17 cellular contexts compared by ENCODE assay signal in genomic region chr5:59773286-59773685, GRCh38.
"Had no signal": no experiment of that assay in that cellular context is flagged by ENCODE, and none has a peak within 500 bp of the region (broad histone marks: within the 10 kb centered on the region; RNA-seq: fewer than 3 reads in every experiment).

No MANE protein-coding gene starts in this region.

- H3K9ac ChIP-seq: neural progenitor cell had no signal

- H3K4me1 ChIP-seq: ascending aorta, upper lobe of right lung had no signal

- H3K27me3 ChIP-seq: ascending aorta, pancreas, upper lobe of right lung had no signal

- H3K9me3 ChIP-seq: ascending aorta, pancreas, upper lobe of right lung had no signal

- DNase-seq: activated CD4-positive, alpha-beta memory T cell treated with anti-CD3 and anti-CD28 coated beads for 36 hours; activated CD4-positive, alpha-beta T cell treated with anti-CD3 and anti-CD28 coated beads for 1 hour; activated naive CD8-positive, alpha-beta T cell treated with anti-CD3 and anti-CD28 coated beads, Interleukin-2, amount 10 ng/mL, durations not matched to agents 7 days and 5 days; activated T-cell treated with anti-CD3 and anti-CD28 coated beads, Interleukin-2, amount 50 U/mL, for 4 hours; central memory CD4-positive, alpha-beta T cell; glutamatergic neuron; left ventricle myocardium superior; pancreas; retina; stimulated activated CD4-positive, alpha-beta T cell treated with anti-CD3 and anti-CD28 coated beads, Interleukin-15, amount 100 ng/mL, for 24 hours; stimulated activated CD4-positive, alpha-beta T cell treated with anti-CD3 and anti-CD28 coated beads, Interleukin-4, amount 100 ng/mL, for 24 hours; upper lobe of right lung had no signal

- H3K36me3 ChIP-seq: ascending aorta, neural progenitor cell, pancreas, upper lobe of right lung had no signal

- H3K4me3 Mint-ChIP-seq: activated CD4-positive, alpha-beta memory T cell treated with anti-CD3 and anti-CD28 coated beads for 36 hours; activated naive CD8-positive, alpha-beta T cell treated with anti-CD3 and anti-CD28 coated beads, Interleukin-2, amount 10 ng/mL, durations not matched to agents 7 days and 5 days; activated T-cell treated with anti-CD3 and anti-CD28 coated beads, Interleukin-2, amount 50 U/mL, for 4 hours; dendritic cell treated with granulocyte-macrophage colony-stimulating factor and Interleukin-4, amounts not matched to agents 40 ng/mL and 50 ng/mL, for 4 days; neural progenitor cell; stimulated activated naive CD8-positive, alpha-beta T cell treated with anti-CD3 and anti-CD28 coated beads, Interleukin-15, Interleukin-2, amounts not matched to agents 100 ng/mL and 50 ng/mL, for 24 hours had no signal

- H3K4me3 ChIP-seq: ascending aorta, neural progenitor cell, pancreas, upper lobe of right lung had no signal

- FAIRE-seq: islet of Langerhans had no signal

- H2AFZ ChIP-seq: neural progenitor cell had no signal

- ATAC-seq: activated T-cell treated with anti-CD3 and anti-CD28 coated beads, Interleukin-2, amount 50 U/mL, for 4 hours; left ventricle myocardium superior; pancreas; upper lobe of right lung had no signal

- H3K36me3 Mint-ChIP-seq: activated CD4-positive, alpha-beta memory T cell treated with anti-CD3 and anti-CD28 coated beads for 36 hours; activated naive CD8-positive, alpha-beta T cell treated with anti-CD3 and anti-CD28 coated beads, Interleukin-2, amount 10 ng/mL, durations not matched to agents 7 days and 5 days; neural progenitor cell had no signal

- H3K27ac Mint-ChIP-seq: activated CD4-positive, alpha-beta memory T cell treated with anti-CD3 and anti-CD28 coated beads for 36 hours; activated naive CD8-positive, alpha-beta T cell treated with anti-CD3 and anti-CD28 coated beads, Interleukin-2, amount 10 ng/mL, durations not matched to agents 7 days and 5 days; dendritic cell treated with granulocyte-macrophage colony-stimulating factor and Interleukin-4, amounts not matched to agents 40 ng/mL and 50 ng/mL, for 4 days; neural progenitor cell; stimulated activated naive CD8-positive, alpha-beta T cell treated with anti-CD3 and anti-CD28 coated beads, Interleukin-15, Interleukin-2, amounts not matched to agents 100 ng/mL and 50 ng/mL, for 24 hours had no signal

- H3K4me2 ChIP-seq: neural progenitor cell had no signal

- H3K27ac ChIP-seq: ascending aorta, neural progenitor cell, pancreas, upper lobe of right lung had no signal

- H3K9me3 Mint-ChIP-seq: activated CD4-positive, alpha-beta memory T cell treated with anti-CD3 and anti-CD28 coated beads for 36 hours; activated naive CD8-positive, alpha-beta T cell treated with anti-CD3 and anti-CD28 coated beads, Interleukin-2, amount 10 ng/mL, durations not matched to agents 7 days and 5 days; activated T-cell treated with anti-CD3 and anti-CD28 coated beads, Interleukin-2, amount 50 U/mL, for 4 hours; dendritic cell treated with granulocyte-macrophage colony-stimulating factor and Interleukin-4, amounts not matched to agents 40 ng/mL and 50 ng/mL, for 4 days; neural progenitor cell; stimulated activated naive CD8-positive, alpha-beta T cell treated with anti-CD3 and anti-CD28 coated beads, Interleukin-15, Interleukin-2, amounts not matched to agents 100 ng/mL and 50 ng/mL, for 24 hours had no signal
